10 cellular contexts compared by ENCODE assay signal in genomic region chr16:66569827-66570405, GRCh38. TPM values are rescaled to one million over a fixed set of nuclear protein-coding genes. Genes with fewer than 3 reads are reported as not detected.
DNase-seq lines count a peak whose midpoint lies in the region; ATAC-seq and TF ChIP-seq lines count a peak whose summit lies in the region.
"Had no signal": no experiment of that assay in that cellular context is flagged by ENCODE, and none has a peak within 500 bp of the region (broad histone marks: within the 10 kb centered on the region; RNA-seq: fewer than 3 reads in every experiment).

No MANE protein-coding gene starts in this region.

- H3K4me1 Mint-ChIP-seq in naive thymus-derived CD8-positive, alpha-beta T cell: peaks cover 0 to 9% (median 2%) of the 10 kb centered on the region in 4 donors

- H4K20me1 ChIP-seq in PC-9 (ENCODE audit: insufficient read depth) (no peaks in the 10 kb centered on the region), osteoblast (ENCODE audit: insufficient read depth, low read length) (no peaks in the 10 kb centered on the region)

- no peak overlapping the region for H3K4me3 Mint-ChIP-seq in naive thymus-derived CD8-positive, alpha-beta T cell

- peak; percentile 68 for DNase-seq in EH (ENCODE audit: low read depth)
- peak in 1 of 2 experiments; percentile 76 for DNase-seq in PC-9
- peak; percentile 85 for DNase-seq in osteoblast (ENCODE audit: insufficient read length, low spot score, missing footprints)
- DNase-seq in SKM-1 (lab: John Stamatoyannopoulos, UW; ENCODE audit: unreplicated experiment): no peak
- no peak for DNase-seq in SJCRH30
- no peak for DNase-seq in naive thymus-derived CD8-positive, alpha-beta T cell
- no peak for DNase-seq in uterus
- DNase-seq: NCI-H2029 had no signal

- H3K27ac ChIP-seq in PC-9: peak overlapping the region; percentile 22
- H3K27ac ChIP-seq in osteoblast (ENCODE audit: low read depth, low read length): peak overlapping the region; percentile 22
- no peak overlapping the region for H3K27ac ChIP-seq in SJCRH30
- H3K27ac ChIP-seq in uterus: no peak overlapping the region
- H3K27ac ChIP-seq: suprapubic skin had no signal

- H3K4me1 ChIP-seq in PC-9 (replicated peaks; ENCODE audit: insufficient read depth) (peaks cover 22% of the 10 kb centered on the region), osteoblast (ENCODE audit: insufficient read depth, low read length) (peaks cover 36% of the 10 kb centered on the region), SJCRH30 (0 out of 2 replicates have a peak, but pooled peaks cover 6% of the 10 kb centered on the region), uterus (no peaks in the 10 kb centered on the region)

- intact Hi-C loops in PC-9 (cut with micrococcal nuclease; ENCODE audit: unreplicated experiment): no loop called here
- intact Hi-C loops in uterus (cut with DNase I; ENCODE audit: low total_unique reads): no loop called here

- H3K4me3 ChIP-seq in PC-9 (no peak overlapping the region), osteoblast (ENCODE audit: insufficient read depth, low read length) (no peak overlapping the region), SJCRH30 (no peak overlapping the region), uterus (no peak overlapping the region)
- H3K4me3 ChIP-seq: suprapubic skin had no signal

- TF ChIP-seq CTCF in PC-9 (conservative IDR thresholded peaks at IDR 0.05): no peak
- TF ChIP-seq CTCF in osteoblast (IDR thresholded peaks at IDR 0.05; ENCODE audit: extremely low read depth, low read depth, low read length): no peak
- TF ChIP-seq CTCF in uterus (IDR thresholded peaks at IDR 0.05): no peak

- POLR2A ChIA-PET in PC-9 (lab: Charles Lee; ENCODE audit: unreplicated experiment): interaction anchor here (0.6 to 0.7 kb wide), 3 partner anchors 34 to 303 kb away, joined by 3 to 9 read pairs (median 5); partner anchors contain the start of gene CMTM3
- POLR2A ChIA-PET in naive thymus-derived CD8-positive, alpha-beta T cell (lab: Charles Lee): interaction anchor here (1.2 kb wide), 1 partner anchor 17 kb away, joined by 4 read pairs; the partner anchor contains the start of gene CKLF

- CTCF ChIA-PET in PC-9 (lab: Charles Lee): interaction anchor here (0.7 kb wide), 1 partner anchor 119 kb away, joined by 3 read pairs; no protein-coding TSS in a partner anchor

- peak overlapping the region in 4 of 10 donors; percentile 3 to 46 (median 9) for H3K27ac Mint-ChIP-seq in naive thymus-derived CD8-positive, alpha-beta T cell

- H3K36me3 ChIP-seq in PC-9 (ENCODE audit: low read depth): no peaks in the 10 kb centered on the region
- H3K36me3 ChIP-seq in osteoblast (ENCODE audit: insufficient read depth, low read length): peaks cover 12% of the 10 kb centered on the region
- H3K36me3 ChIP-seq in SJCRH30: peaks cover 29% of the 10 kb centered on the region
- no peaks in the 10 kb centered on the region for H3K36me3 ChIP-seq in uterus

- peak; percentile 37 for ATAC-seq in esophagus mucosa
- ATAC-seq in naive thymus-derived CD8-positive, alpha-beta T cell: no peak

- H3K27me3 ChIP-seq in PC-9 (ENCODE audit: insufficient read depth, low read depth) (no peaks in the 10 kb centered on the region), osteoblast (ENCODE audit: insufficient read depth, low read length) (no peaks in the 10 kb centered on the region), SJCRH30 (no peaks in the 10 kb centered on the region), uterus (no peaks in the 10 kb centered on the region)
- H3K27me3 ChIP-seq: suprapubic skin had no signal

- TF ChIP-seq POLR2A in uterus (IDR thresholded peaks at IDR 0.05): no peak

- BruUV-seq in PC-9 (replicated peaks; lab: Mats Ljungman, UMichigan): no TSS peak

- no peaks in the 10 kb centered on the region for H3K27me3 Mint-ChIP-seq in naive thymus-derived CD8-positive, alpha-beta T cell

- peak overlapping the region; percentile 43 for H3K4me2 ChIP-seq in PC-9
- peak overlapping the region; percentile 31 for H3K4me2 ChIP-seq in osteoblast (ENCODE audit: insufficient read depth, low read length)

- peaks cover 0 to 27% (median 10%) of the 10 kb centered on the region in 3 donors for H3K36me3 Mint-ChIP-seq in naive thymus-derived CD8-positive, alpha-beta T cell

- H2AFZ ChIP-seq in PC-9 (no peak overlapping the region), osteoblast (ENCODE audit: low read length) (no peak overlapping the region)

- H3K9me2 ChIP-seq in PC-9 (ENCODE audit: insufficient read depth): no peaks in the 10 kb centered on the region

- H3K9me3 ChIP-seq in PC-9 (ENCODE audit: insufficient read depth, low read depth) (0 out of 2 replicates have a peak, but pooled peaks cover 5% of the 10 kb centered on the region), osteoblast (ENCODE audit: low read depth, low read length) (no peaks in the 10 kb centered on the region), SJCRH30 (replicated peaks) (no peaks in the 10 kb centered on the region), uterus (no peaks in the 10 kb centered on the region)
- H3K9me3 ChIP-seq: suprapubic skin had no signal

- no peaks in the 10 kb centered on the region for H3K9me3 Mint-ChIP-seq in naive thymus-derived CD8-positive, alpha-beta T cell

- H3K79me2 ChIP-seq in PC-9 (ENCODE audit: low read depth) (no peaks in the 10 kb centered on the region), osteoblast (ENCODE audit: insufficient read depth, low read length) (no peaks in the 10 kb centered on the region)

- H3F3A ChIP-seq in PC-9 (ENCODE audit: insufficient read depth, low read depth): peaks cover 17% of the 10 kb centered on the region

RNA-seq across cellular contexts. Expression of gene CMTM1, which starts 3.7 kb away (rescaled TPM):
- total RNA-seq in PC-9 (2021): 6.1 and 9.4 TPM in 2 replicates
- total RNA-seq in esophagus mucosa: 0.60 TPM
- 4.0 and 4.1 TPM in 2 replicates for total RNA-seq in osteoblast
- 6.6 and 8.2 TPM in 2 replicates for total RNA-seq in SJCRH30 (2014; rRNA removed; shearing (Covaris generic))
- total RNA-seq in naive thymus-derived CD8-positive, alpha-beta T cell: 1 to 10 TPM; 3.5 to 3.9 TPM
- under 1 TPM in 2 of 3 donors, not detected in 1; 0.48 to 0.50 TPM for polyA plus RNA-seq in naive thymus-derived CD8-positive, alpha-beta T cell
- total RNA-seq in uterus: 1 to 10 TPM in 2 of 4 donors, not detected in 2; 5.0 to 5.3 TPM

RNA-seq across cellular contexts. Expression of gene CMTM2, which starts 9.3 kb away (rescaled TPM):
- total RNA-seq in PC-9 (2021) (0.65 TPM in 1 of 2 replicates, not detected in the other), esophagus mucosa (not detected), osteoblast (not detected in 2 replicates), uterus (1 to 10 TPM in 1 of 4 donors, not detected in 3; 1.2 TPM)
- 5.4 and 6.2 TPM in 2 replicates for total RNA-seq in SJCRH30 (2014; rRNA removed; shearing (Covaris generic))
- total RNA-seq in naive thymus-derived CD8-positive, alpha-beta T cell: under 1 TPM in 1 of 2 experiments, not detected in 1; 0.58 TPM
- polyA plus RNA-seq in naive thymus-derived CD8-positive, alpha-beta T cell: under 1 TPM in 1 of 3 donors, not detected in 2; 0.18 TPM
- total RNA-seq: suprapubic skin had no signal

RNA-seq across cellular contexts. Expression of gene CKLF, which starts 17.5 kb away (rescaled TPM):
- total RNA-seq in PC-9 (2021) (77.1 and 86.4 TPM in 2 replicates), esophagus mucosa (14.2 TPM), osteoblast (46.0 and 48.9 TPM in 2 replicates), uterus (100 to 1,000 TPM in 1 of 4 donors, 10 to 100 TPM in 3; 31.3 to 118 (median 68.6) TPM)
- total RNA-seq in SJCRH30 (2014; rRNA removed; shearing (Covaris generic)): 121 and 127 TPM in 2 replicates
- 10 to 100 TPM; 43.1 to 44.4 TPM for total RNA-seq in naive thymus-derived CD8-positive, alpha-beta T cell
- 100 to 1,000 TPM in 2 of 3 donors, 10 to 100 TPM in 1; 99.6 to 179 (median 111) TPM for polyA plus RNA-seq in naive thymus-derived CD8-positive, alpha-beta T cell

RNA-seq across cellular contexts. Expression of gene TK2, which starts 20.0 kb away (rescaled TPM):
- total RNA-seq in PC-9 (2021): 20.1 and 20.9 TPM in 2 replicates
- 8.5 TPM for total RNA-seq in esophagus mucosa
- total RNA-seq in osteoblast: 73.5 and 81.3 TPM in 2 replicates
- total RNA-seq in SJCRH30 (2014; rRNA removed; shearing (Covaris generic)): 14.8 and 16.0 TPM in 2 replicates
- total RNA-seq in naive thymus-derived CD8-positive, alpha-beta T cell: 1 to 10 TPM; 6.8 to 8.7 TPM
- polyA plus RNA-seq in naive thymus-derived CD8-positive, alpha-beta T cell: 1 to 10 TPM; 1.9 to 4.0 (median 2.5) TPM
- 10 to 100 TPM; 13.6 to 52.6 (median 39.2) TPM for total RNA-seq in uterus

RNA-seq across cellular contexts. Expression of gene CMTM3, which starts 34.6 kb away (rescaled TPM):
- total RNA-seq in PC-9 (2021) (32.0 and 33.1 TPM in 2 replicates), esophagus mucosa (3.7 TPM), osteoblast (24.6 and 29.8 TPM in 2 replicates), uterus (10 to 100 TPM; 42.6 to 67.9 (median 56.2) TPM)
- total RNA-seq in SJCRH30 (2014; rRNA removed; shearing (Covaris generic)): 52.8 and 53.9 TPM in 2 replicates
- 10 to 100 TPM; 55.2 to 55.8 TPM for total RNA-seq in naive thymus-derived CD8-positive, alpha-beta T cell
- 10 to 100 TPM; 76.1 to 81.3 (median 78.5) TPM for polyA plus RNA-seq in naive thymus-derived CD8-positive, alpha-beta T cell

Comparison
In these comparisons a context has a peak if more than half of its experiments do, and no peak if none do; other contexts are left out.
1. DNase-seq: peak in EH (single experiment) and osteoblast (single experiment); none in SKM-1 (single experiment), SJCRH30 (0 of 2), naive thymus-derived CD8-positive, alpha-beta T cell (0 of 10) and uterus (0 of 2).
2. H3K27ac ChIP-seq: peak in PC-9 (single experiment) and osteoblast (single experiment); none in SJCRH30 (single experiment) and uterus (0 of 2).